Comparison of ENCODE assay signal across 8 cellular contexts in the genomic region with DNA sequence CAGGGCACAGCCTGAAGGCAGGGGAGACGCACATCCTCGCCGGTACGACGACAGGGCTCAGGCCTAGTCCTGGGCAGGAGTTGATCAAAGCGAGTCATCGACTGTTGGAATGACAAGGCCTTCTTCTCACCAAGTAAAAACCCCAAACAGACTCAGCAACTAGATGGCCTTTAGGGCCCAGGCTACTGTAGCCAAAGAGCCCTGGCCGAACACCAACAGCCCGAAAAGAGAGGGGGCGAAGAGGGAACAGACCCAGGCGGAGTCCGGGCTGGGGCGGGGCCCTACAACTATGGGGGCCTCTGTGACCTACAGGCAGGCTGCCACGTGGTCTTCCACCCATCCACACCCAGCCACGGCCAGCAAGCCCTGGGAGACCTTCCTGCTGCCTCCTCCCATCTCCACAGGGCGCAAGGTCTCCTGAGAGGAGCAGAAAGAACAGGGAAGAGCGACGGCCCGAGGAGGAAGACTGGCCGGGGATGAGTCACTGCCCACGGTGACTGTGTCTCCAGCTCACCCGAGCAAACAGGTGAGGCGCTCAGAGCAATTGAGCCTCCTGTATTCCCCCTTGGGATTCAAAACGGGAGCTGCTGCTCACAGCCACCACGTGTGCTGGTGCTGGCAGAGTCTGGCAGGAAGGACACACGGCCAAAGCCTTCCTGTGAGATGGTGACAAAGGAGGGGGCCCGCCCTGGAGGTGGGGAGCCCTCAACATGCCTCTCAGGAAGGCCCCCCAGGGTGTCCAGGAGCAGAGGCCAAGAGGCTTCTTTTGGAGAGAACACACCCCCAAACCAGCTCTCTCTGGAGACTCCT. TPM values are rescaled to one million over a fixed set of nuclear protein-coding genes. Genes with fewer than 3 reads are reported as not detected.
DNase-seq lines count a peak whose midpoint lies in the region; ATAC-seq and TF ChIP-seq lines count a peak whose summit lies in the region.

No MANE protein-coding gene starts in this region.

- H2BK5ac ChIP-seq in trophoblast cell (ENCODE audit: low read depth, low read length, poor library complexity) = no peak overlapping the region

- no peak overlapping the region for H3K4ac ChIP-seq in trophoblast cell (ENCODE audit: low read depth, low read length)

- H3K9me3 ChIP-seq in PC-9 (ENCODE audit: insufficient read depth, low read depth) (no peaks in the 10 kb centered on the region), trophoblast cell (ENCODE audit: insufficient read depth, low read depth, low read length) (peaks cover 1% of the 10 kb centered on the region)

- ATAC-seq in GM19455 (IDR thresholded peaks at IDR 0.05; ENCODE audit: unreplicated experiment) = no peak

- no peak overlapping the region for H3K23ac ChIP-seq in trophoblast cell (ENCODE audit: low read length)

- BruUV-seq in PC-9 (replicated peaks; lab: Mats Ljungman, UMichigan) = no TSS peak

- H3K27ac ChIP-seq in PC-9 (peak overlapping the region; percentile 75), trophoblast cell (ENCODE audit: low read depth, low read length) (no peak overlapping the region)

- in situ Hi-C loops in Caki2 (cut with HindIII; ENCODE audit: low pct_unique_long_range_greater_than_20kb, low sequenced_read_pairs) = no loop called here

- no peak overlapping the region for H4K91ac ChIP-seq in trophoblast cell (ENCODE audit: low read depth, low read length)

- intact Hi-C loops in PC-9 (cut with micrococcal nuclease; ENCODE audit: unreplicated experiment) = loop anchor here (2.0 to 10.0 kb wide), 3 partner anchors 46 to 212 kb away; partner anchors contain the start of genes DCXR, RAC3 and SECTM1

- H4K8ac ChIP-seq in trophoblast cell (ENCODE audit: low read depth, low read length) = no peak overlapping the region

- no CpG with 5 or more reads among the region's 27 CpGs for WGBS in trophoblast cell (ENCODE audit: extremely low coverage, insufficient coverage, insufficient read length)

- H3K27me3 ChIP-seq in PC-9 (ENCODE audit: insufficient read depth, low read depth) (no peaks in the 10 kb centered on the region), trophoblast cell (ENCODE audit: insufficient read depth, low read length) (no peaks in the 10 kb centered on the region)

- H3K9me2 ChIP-seq in PC-9 (ENCODE audit: insufficient read depth) = no peaks in the 10 kb centered on the region

- H3K18ac ChIP-seq in trophoblast cell (ENCODE audit: low read length) = peak overlapping the region; percentile 27

- CTCF ChIA-PET in PC-9 (lab: Charles Lee) = interaction anchor here (0.7 kb wide), 1 partner anchor 40 kb away, joined by 3 read pairs; no protein-coding TSS in a partner anchor

- H2BK120ac ChIP-seq in trophoblast cell (ENCODE audit: insufficient read depth, low read length, poor library complexity) = no peak overlapping the region

- H4K20me1 ChIP-seq in PC-9 (ENCODE audit: insufficient read depth) = peaks cover 91% of the 10 kb centered on the region

- H3K4me3 ChIP-seq in PC-9 = no peak overlapping the region
- no peak overlapping the region for H3K4me3 ChIP-seq in epithelial cell of esophagus (ENCODE audit: low read length)
- no peak overlapping the region for H3K4me3 ChIP-seq in trophoblast cell (ENCODE audit: low read depth, low read length)

- peaks cover 26% of the 10 kb centered on the region for H3K4me1 ChIP-seq in PC-9 (replicated peaks; ENCODE audit: insufficient read depth)
- peaks cover 0 to 3% of the 10 kb centered on the region in 2 experiments for H3K4me1 ChIP-seq in trophoblast cell (ENCODE audit: control insufficient read depth in 1 of 2, insufficient read depth in 2 of 2, low read length in 2 of 2)

- no peak overlapping the region for H4K12ac ChIP-seq in trophoblast cell (ENCODE audit: low read depth, low read length)

- no peak overlapping the region for H2AK5ac ChIP-seq in trophoblast cell (ENCODE audit: low read length)

- DNase-seq in Caki2 (ENCODE audit: low read depth) = peak; percentile 80
- DNase-seq in PC-9 = peak; percentile 80
- peak; percentile 95 for DNase-seq in epithelial cell of esophagus (ENCODE audit: low read depth)
- peak in 1 of 2 donors; percentile 49 for DNase-seq in trophoblast cell
- DNase-seq in hippocampal formation (lab: John Stamatoyannopoulos, UW) = no peak
- DNase-seq in KG1 (lab: John Stamatoyannopoulos, UW) = no peak
- DNase-seq in GOT3 (lab: John Stamatoyannopoulos, UW) = no peak

- no peak overlapping the region for H2AFZ ChIP-seq in PC-9
- H2AFZ ChIP-seq in trophoblast cell (ENCODE audit: insufficient read depth, low read length, poor library complexity) = no peak overlapping the region

- no peak overlapping the region for H3K14ac ChIP-seq in trophoblast cell (ENCODE audit: low read length)

- H3K79me2 ChIP-seq in PC-9 (ENCODE audit: low read depth) (peaks cover 15% of the 10 kb centered on the region), trophoblast cell (ENCODE audit: control insufficient read depth, insufficient read depth, low read length, poor library complexity) (no peaks in the 10 kb centered on the region)

- TF ChIP-seq CTCF in PC-9 (conservative IDR thresholded peaks at IDR 0.05) (no peak), epithelial cell of esophagus (IDR thresholded peaks at IDR 0.05; ENCODE audit: insufficient read depth, low read depth, low read length, missing control alignments) (no peak)

- peaks cover 11% of the 10 kb centered on the region; the same call in 1 of the 2 replicates for H3K36me3 ChIP-seq in PC-9 (ENCODE audit: low read depth)
- peaks cover 96% of the 10 kb centered on the region in 2 experiments for H3K36me3 ChIP-seq in trophoblast cell (ENCODE audit: control insufficient read depth in 1 of 2, insufficient read depth in 2 of 2, low read length in 2 of 2)

- H3K79me1 ChIP-seq in trophoblast cell (ENCODE audit: low read length) = no peaks in the 10 kb centered on the region

- no peak overlapping the region for H2BK12ac ChIP-seq in trophoblast cell (ENCODE audit: low read length)

- peak overlapping the region; percentile 36 for H3K4me2 ChIP-seq in PC-9
- no peak overlapping the region for H3K4me2 ChIP-seq in trophoblast cell (ENCODE audit: low read length)

- no peak overlapping the region for H3K9ac ChIP-seq in trophoblast cell (ENCODE audit: low read length)

- peaks cover 83% of the 10 kb centered on the region for H3F3A ChIP-seq in PC-9 (ENCODE audit: insufficient read depth, low read depth)

- POLR2A ChIA-PET in PC-9 (lab: Charles Lee; ENCODE audit: unreplicated experiment) = interaction anchor here (0.5 to 0.7 kb wide), 4 partner anchors 46 to 91 kb away, joined by 3 to 6 read pairs (median 3); no protein-coding TSS in a partner anchor

RNA-seq across cellular contexts. Expression of gene SLC16A3, which starts 17.7 kb away (rescaled TPM):
- 589 and 677 TPM in 2 replicates for total RNA-seq in Caki2 (2014; rRNA removed; shearing (Covaris generic); ENCODE audit: low replicate concordance)
- total RNA-seq in PC-9 (2021) = 157 and 198 TPM in 2 replicates
- 106 and 112 TPM in 2 replicates for polyA plus RNA-seq in trophoblast cell (2013)

RNA-seq across cellular contexts. Expression of gene CSNK1D, which starts 26.9 kb away (rescaled TPM):
- total RNA-seq in Caki2 (2014; rRNA removed; shearing (Covaris generic); ENCODE audit: low replicate concordance) = 73.2 and 80.4 TPM in 2 replicates
- 151 and 181 TPM in 2 replicates for total RNA-seq in PC-9 (2021)
- polyA plus RNA-seq in trophoblast cell (2013) = 106 and 112 TPM in 2 replicates

RNA-seq across cellular contexts. Expression of gene CCDC57, which starts 33.9 kb away (rescaled TPM):
- total RNA-seq in Caki2 (2014; rRNA removed; shearing (Covaris generic); ENCODE audit: low replicate concordance) = 8.4 and 10.8 TPM in 2 replicates
- total RNA-seq in PC-9 (2021) = 138 and 140 TPM in 2 replicates
- polyA plus RNA-seq in trophoblast cell (2013) = 16.0 and 17.2 TPM in 2 replicates

Comparison
In these comparisons a context has a peak if more than half of its experiments do, and no peak if none do; other contexts are left out.
1. DNase-seq: peak in Caki2 (single experiment), PC-9 (2 of 2) and epithelial cell of esophagus (single experiment); none in hippocampal formation (0 of 2), KG1 (single experiment) and GOT3 (single experiment).
2. RNA of gene CCDC57, which starts 33.9 kb away (total RNA-seq): 138 to 140 TPM in PC-9; 8.4 to 10.8 TPM in Caki2; every median in the first group is over 10 times any median in the second.